Comparison of ENCODE assay signal across 9 cellular contexts in the genomic region with DNA sequence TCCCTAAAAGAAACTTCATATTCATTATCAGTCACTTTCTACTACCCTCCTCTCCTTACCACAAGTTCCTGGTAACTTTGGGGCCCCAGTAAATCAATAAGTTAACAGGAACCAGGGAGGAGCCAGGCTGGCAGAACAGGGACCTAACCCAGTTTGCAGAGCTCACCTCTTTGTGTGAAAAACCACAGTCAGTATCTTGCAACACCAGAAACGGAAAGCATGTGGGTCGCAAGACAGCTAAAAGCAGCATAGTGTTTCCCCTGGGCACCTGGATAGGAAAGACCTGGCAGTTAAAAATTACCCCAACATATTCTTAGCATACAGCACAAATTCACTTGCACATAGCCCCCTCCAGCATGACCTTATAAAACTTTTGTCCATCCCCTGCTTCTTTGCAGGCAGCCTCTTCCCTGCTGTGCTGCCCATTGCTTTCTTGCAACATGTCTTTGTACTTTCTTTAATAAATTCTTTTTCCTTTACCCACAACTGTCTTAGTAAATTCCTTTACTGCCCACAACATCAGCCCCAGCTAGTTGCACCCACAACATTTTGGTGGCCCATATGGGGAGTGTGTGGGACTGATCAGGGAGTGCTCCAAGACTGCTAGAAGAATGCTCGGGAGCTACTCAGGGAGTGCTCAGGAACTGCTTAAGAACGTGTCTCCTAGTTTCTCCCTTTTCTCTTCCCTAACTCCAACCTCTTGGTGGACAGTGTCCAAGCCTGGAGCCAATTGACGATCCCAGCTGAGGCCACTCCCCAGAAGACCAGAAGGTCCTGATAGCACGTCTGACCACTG.
DNase-seq lines count a peak whose midpoint lies in the region; ATAC-seq and TF ChIP-seq lines count a peak whose summit lies in the region.
"Had no signal": no experiment of that assay in that cellular context is flagged by ENCODE, and none has a peak within 500 bp of the region (broad histone marks: within the 10 kb centered on the region; RNA-seq: fewer than 3 reads in every experiment).

No MANE protein-coding gene starts in this region.

- peak; percentile 35 for DNase-seq in CMK (ENCODE audit: low read depth)
- DNase-seq in activated effector memory CD4-positive, alpha-beta T cell treated with Interleukin-2 at 50 U/mL for 16 hours: peak; percentile 7
- DNase-seq in cortex of kidney (lab: John Stamatoyannopoulos, UW): no peak
- no peak for DNase-seq in ovary
- DNase-seq in amniotic stem cell (lab: John Stamatoyannopoulos, UW): no peak
- no peak for DNase-seq in NCI-H2196 (lab: John Stamatoyannopoulos, UW; ENCODE audit: unreplicated experiment)
- DNase-seq: spleen had no signal

- no peaks in the 10 kb centered on the region for H3K27me3 ChIP-seq in ovary
- H3K27me3 ChIP-seq: spleen had no signal

- TF ChIP-seq EP300 in ovary (IDR thresholded peaks at IDR 0.05): no peak

- no peak overlapping the region for H3K27ac ChIP-seq in ovary

- TF ChIP-seq POLR2A in ovary (IDR thresholded peaks at IDR 0.05): no peak

- no peaks in the 10 kb centered on the region for H3K9me3 ChIP-seq in ovary

- no peak for TF ChIP-seq CTCF in ovary (IDR thresholded peaks at IDR 0.05)

- 64 to 70% (median 67%) methylated on average over 6 of the region's 6 CpGs for WGBS in ovary, 3 donors

- intact Hi-C loops in ovary (cut with DNase I): no loop called here

- ATAC-seq in GM21390 (IDR thresholded peaks at IDR 0.05; ENCODE audit: unreplicated experiment) (peak; percentile 85), HG03565 (IDR thresholded peaks at IDR 0.05; ENCODE audit: unreplicated experiment) (peak; percentile 88)

- no peak overlapping the region for H3K4me3 ChIP-seq in ovary

- no peaks in the 10 kb centered on the region for H3K36me3 ChIP-seq in ovary
- H3K36me3 ChIP-seq: spleen had no signal

- H3K4me1 ChIP-seq in ovary (ENCODE audit: insufficient read depth): no peaks in the 10 kb centered on the region

Comparison
In these comparisons a context has a peak if more than half of its experiments do, and no peak if none do; other contexts are left out.
1. DNase-seq: peak in CMK (single experiment) and activated effector memory CD4-positive, alpha-beta T cell treated with Interleukin-2 at 50 U/mL for 16 hours (single experiment); none in cortex of kidney (single experiment), ovary (0 of 5), amniotic stem cell (single experiment) and NCI-H2196 (single experiment).